2 cellular contexts compared by ENCODE assay signal in genomic region chr18:50097702-50098101, GRCh38.
TF ChIP-seq lines count a peak whose summit lies in the region.

No MANE protein-coding gene starts in this region.

TF ChIP-seq in GM12878, 131 proteins besides CTCF, POLR2A, EP300 and RAD21 (continues in another document):
- TF ChIP-seq TAF1 (IDR thresholded peaks at IDR 0.05; ENCODE audit: borderline replicate concordance, low read depth, low read length), result no peak
- no peak for TF ChIP-seq BCLAF1 (IDR thresholded peaks at IDR 0.05)
- peak in 1 of 2 experiments; percentile 46; a peak in 2 of 4 replicates for TF ChIP-seq BHLHE40 (IDR thresholded peaks at IDR 0.05; ENCODE audit: borderline replicate concordance in 1 of 2, low read depth in 2 of 2, low read length in 1 of 2)
- no peak for TF ChIP-seq ZNF274 (IDR thresholded peaks at IDR 0.05; ENCODE audit: insufficient read depth, insufficient read length)
- TF ChIP-seq CREM (IDR thresholded peaks at IDR 0.05; ENCODE audit: low read depth), result peak; percentile 31; the same call in 1 of the 2 replicates
- TF ChIP-seq PAX8 (IDR thresholded peaks at IDR 0.05), result no peak
- TF ChIP-seq CHD4 (IDR thresholded peaks at IDR 0.05), result no peak
- no peak for TF ChIP-seq ZNF384 (IDR thresholded peaks at IDR 0.05; ENCODE audit: borderline replicate concordance, low read depth, low read length)
- TF ChIP-seq RELA (IDR thresholded peaks at IDR 0.05; ENCODE audit: borderline replicate concordance, partially characterized antibody), result no peak
- 0 out of 2 replicates have a peak, but pooled peaks have one; percentile 24 for TF ChIP-seq PAX5 (IDR thresholded peaks at IDR 0.05; ENCODE audit: borderline replicate concordance, low read depth, low read length)
- no peak for TF ChIP-seq MAX (IDR thresholded peaks at IDR 0.05; ENCODE audit: low read depth, low read length)
- no peak for TF ChIP-seq NFYA (IDR thresholded peaks at IDR 0.05; ENCODE audit: borderline replicate concordance, low read depth, low read length)
- peak; percentile 17 for TF ChIP-seq SKIL (IDR thresholded peaks at IDR 0.05; ENCODE audit: low read depth, poor library complexity, severe bottlenecking)
- TF ChIP-seq PML (IDR thresholded peaks at IDR 0.05; ENCODE audit: low read length), result no peak
- no peak for TF ChIP-seq KAT2A (conservative IDR thresholded peaks at IDR 0.05; ENCODE audit: control insufficient read depth, low read depth, low read length)
- TF ChIP-seq MTA2 (IDR thresholded peaks at IDR 0.05; ENCODE audit: low read depth), result peak; percentile 79; the same call in 1 of the 2 replicates
- peak; percentile 50; the same call in 1 of the 2 replicates for TF ChIP-seq BMI1 (IDR thresholded peaks at IDR 0.05; ENCODE audit: borderline replicate concordance)
- TF ChIP-seq USF2 (IDR thresholded peaks at IDR 0.05; ENCODE audit: borderline replicate concordance, low read depth, low read length), result no peak
- no peak for TF ChIP-seq ZNF207 (IDR thresholded peaks at IDR 0.05; ENCODE audit: borderline replicate concordance)
- TF ChIP-seq POLR2AphosphoS5 (IDR thresholded peaks at IDR 0.05; ENCODE audit: low read length), result no peak
- no peak for TF ChIP-seq STAT3 (IDR thresholded peaks at IDR 0.05; ENCODE audit: low read depth, low read length)
- peak; percentile 94 to 96 for TF ChIP-seq IKZF2 (IDR thresholded peaks at IDR 0.05)
- TF ChIP-seq SIN3A (IDR thresholded peaks at IDR 0.05; ENCODE audit: low read depth, low read length), result no peak
- peak; percentile 71 for TF ChIP-seq ATF7 (IDR thresholded peaks at IDR 0.05; ENCODE audit: low read depth)
- no peak for TF ChIP-seq MTA3 (IDR thresholded peaks at IDR 0.05; ENCODE audit: borderline replicate concordance, low read length)
- no peak for TF ChIP-seq ZNF217 (IDR thresholded peaks at IDR 0.05)
- peak in 1 of 2 experiments; percentile 95; a peak in 2 of 4 replicates for TF ChIP-seq ETV6 (conservative IDR thresholded peaks at IDR 0.05 in 1 of 2, IDR thresholded peaks at IDR 0.05 in 1 of 2; ENCODE audit: borderline replicate concordance in 1 of 2, low read depth in 1 of 2)
- TF ChIP-seq BRCA1 (IDR thresholded peaks at IDR 0.05; ENCODE audit: low read depth, low read length), result no peak
- peak; percentile 82 for TF ChIP-seq RUNX3 (IDR thresholded peaks at IDR 0.05; ENCODE audit: low read length)

TF ChIP-seq in HEK293T, 16 proteins besides CTCF, POLR2A, EP300 and RAD21:
- TF ChIP-seq FOXA1 (IDR thresholded peaks at IDR 0.05) (no peak), ELF4 (IDR thresholded peaks at IDR 0.05) (no peak), TARDBP (IDR thresholded peaks at IDR 0.05) (no peak), NFRKB (IDR thresholded peaks at IDR 0.05) (no peak), SUZ12 (IDR thresholded peaks at IDR 0.05) (no peak), HDGF (IDR thresholded peaks at IDR 0.05; ENCODE audit: borderline replicate concordance) (no peak), FOXK2 (IDR thresholded peaks at IDR 0.05) (no peak), L3MBTL2 (conservative IDR thresholded peaks at IDR 0.05) (no peak), SP1 (IDR thresholded peaks at IDR 0.05) (no peak), LEF1 (IDR thresholded peaks at IDR 0.05; ENCODE audit: borderline replicate concordance) (no peak), PKNOX1 (IDR thresholded peaks at IDR 0.05) (no peak), BHLHE40 (IDR thresholded peaks at IDR 0.05; ENCODE audit: borderline replicate concordance) (no peak), ZNF384 (IDR thresholded peaks at IDR 0.05) (no peak), ARNT (IDR thresholded peaks at IDR 0.05) (no peak), FOXM1 (IDR thresholded peaks at IDR 0.05; ENCODE audit: borderline replicate concordance) (no peak)
